In genomic region chr2:23563151-23563550, GRCh38 we compare ENCODE assay signal across 18 cellular contexts.
DNase-seq lines count a peak whose midpoint lies in the region; ATAC-seq and TF ChIP-seq lines count a peak whose summit lies in the region.
"Had no signal": no experiment of that assay in that cellular context is flagged by ENCODE, and none has a peak within 500 bp of the region (broad histone marks: within the 10 kb centered on the region; RNA-seq: fewer than 3 reads in every experiment).

No MANE protein-coding gene starts in this region.

- H3K9me3 Mint-ChIP-seq in osteocyte (ENCODE audit: unreplicated experiment) = no peaks in the 10 kb centered on the region
- H3K9me3 Mint-ChIP-seq: natural killer cell treated with Interleukin-12 subunit alpha and Interleukin-12 subunit beta and Interleukin-15 and Interleukin-18, amount 100 ng/mL, for 72 hours; stimulated activated memory B cell treated with anti-CD40 and anti-IgM and Interleukin-4, amounts not matched to agents 10 μg/mL and 1 μg/mL and 100 μg/mL, for 72 hours; T-helper 1 cell treated with Interleukin-12 subunit alpha and Interleukin-12 subunit beta and Interleukin-4 antibody, amounts not matched to agents 30 μg/mL and 1 μg/mL, for 36 hours had no signal

- no peak for TF ChIP-seq POLR2A in esophagus squamous epithelium (IDR thresholded peaks at IDR 0.05)

- no CpG with 5 or more reads among the region's 10 CpGs for WGBS in esophagus squamous epithelium, 2 donors

- peak overlapping the region; percentile 76 for H3K27ac Mint-ChIP-seq in osteocyte (ENCODE audit: unreplicated experiment)
- H3K27ac Mint-ChIP-seq: natural killer cell treated with Interleukin-12 subunit alpha and Interleukin-12 subunit beta and Interleukin-15 and Interleukin-18, amount 100 ng/mL, for 72 hours; stimulated activated memory B cell treated with anti-CD40 and anti-IgM and Interleukin-4, amounts not matched to agents 10 μg/mL and 1 μg/mL and 100 μg/mL, for 72 hours; T-helper 1 cell treated with Interleukin-12 subunit alpha and Interleukin-12 subunit beta and Interleukin-4 antibody, amounts not matched to agents 30 μg/mL and 1 μg/mL, for 36 hours had no signal

- H3K4me1 ChIP-seq in SJCRH30 (peaks cover 39% of the 10 kb centered on the region), esophagus squamous epithelium (peaks cover 24 to 56% (median 37%) of the 10 kb centered on the region in 3 donors)

- ATAC-seq in HG02973 (IDR thresholded peaks at IDR 0.05; ENCODE audit: unreplicated experiment) = no peak
- no peak for ATAC-seq in GM21390 (IDR thresholded peaks at IDR 0.05; ENCODE audit: unreplicated experiment)
- ATAC-seq: stimulated activated memory B cell treated with anti-CD40 and anti-IgM and Interleukin-4, amounts not matched to agents 10 μg/mL and 1 μg/mL and 100 μg/mL, for 72 hours had no signal

- H3K36me3 Mint-ChIP-seq in osteocyte (ENCODE audit: unreplicated experiment) = no peaks in the 10 kb centered on the region
- H3K36me3 Mint-ChIP-seq: natural killer cell treated with Interleukin-12 subunit alpha and Interleukin-12 subunit beta and Interleukin-15 and Interleukin-18, amount 100 ng/mL, for 72 hours; stimulated activated memory B cell treated with anti-CD40 and anti-IgM and Interleukin-4, amounts not matched to agents 10 μg/mL and 1 μg/mL and 100 μg/mL, for 72 hours had no signal

- no peaks in the 10 kb centered on the region for H3K9me3 ChIP-seq in SJCRH30 (replicated peaks)
- no peaks in the 10 kb centered on the region for H3K9me3 ChIP-seq in esophagus squamous epithelium

- peaks cover 10% of the 10 kb centered on the region for H3K27me3 Mint-ChIP-seq in osteocyte (ENCODE audit: unreplicated experiment)
- H3K27me3 Mint-ChIP-seq: natural killer cell treated with Interleukin-12 subunit alpha and Interleukin-12 subunit beta and Interleukin-15 and Interleukin-18, amount 100 ng/mL, for 72 hours; stimulated activated memory B cell treated with anti-CD40 and anti-IgM and Interleukin-4, amounts not matched to agents 10 μg/mL and 1 μg/mL and 100 μg/mL, for 72 hours had no signal

- H3K4me1 Mint-ChIP-seq in osteocyte (ENCODE audit: unreplicated experiment) = peaks cover 30% of the 10 kb centered on the region
- H3K4me1 Mint-ChIP-seq: stimulated activated memory B cell treated with anti-CD40 and anti-IgM and Interleukin-4, amounts not matched to agents 10 μg/mL and 1 μg/mL and 100 μg/mL, for 72 hours had no signal

- no peak overlapping the region for H3K4me3 Mint-ChIP-seq in osteocyte (ENCODE audit: unreplicated experiment)
- H3K4me3 Mint-ChIP-seq: natural killer cell treated with Interleukin-12 subunit alpha and Interleukin-12 subunit beta and Interleukin-15 and Interleukin-18, amount 100 ng/mL, for 72 hours; stimulated activated memory B cell treated with anti-CD40 and anti-IgM and Interleukin-4, amounts not matched to agents 10 μg/mL and 1 μg/mL and 100 μg/mL, for 72 hours; T-helper 1 cell treated with Interleukin-12 subunit alpha and Interleukin-12 subunit beta and Interleukin-4 antibody, amounts not matched to agents 30 μg/mL and 1 μg/mL, for 36 hours had no signal

- DNase-seq in SJCRH30 (no peak), esophagus squamous epithelium (lab: John Stamatoyannopoulos, UW) (no peak), osteocyte (ENCODE audit: extremely low spot score, unreplicated experiment) (no peak), substantia nigra (lab: John Stamatoyannopoulos, UW) (no peak), NCI-H748 treated with DMSO at 0.1 percent for 48 hours (lab: John Stamatoyannopoulos, UW) (no peak)
- no peak for DNase-seq in central memory CD4-positive, alpha-beta T cell
- DNase-seq: ACHN; DMS 273 treated with DMSO at 0.1 percent for 48 hours; effector CD8-positive, alpha-beta T cell; GDM1; NCI-H1436; NCI-H526 had no signal

- intact Hi-C loops in esophagus squamous epithelium (cut with DNase I) = no loop called here

- H3K4me3 ChIP-seq in SJCRH30 = no peak overlapping the region
- no peak overlapping the region for H3K4me3 ChIP-seq in esophagus squamous epithelium

- no peaks in the 10 kb centered on the region; the same call in 1 of the 2 replicates for H3K36me3 ChIP-seq in SJCRH30
- peaks cover 0 to 6% (median 0%) of the 10 kb centered on the region in 3 donors for H3K36me3 ChIP-seq in esophagus squamous epithelium

- H3K27ac ChIP-seq in SJCRH30 = peak overlapping the region; percentile 79
- peak overlapping the region; percentile 74 to 86 (median 82) for H3K27ac ChIP-seq in esophagus squamous epithelium
- peak overlapping the region; percentile 69 for H3K27ac ChIP-seq in substantia nigra (ENCODE audit: low read depth, low read length, poor library complexity, severe bottlenecking)
- H3K27ac ChIP-seq: C4-2B had no signal

- H3K27me3 ChIP-seq in SJCRH30 (no peaks in the 10 kb centered on the region), esophagus squamous epithelium (no peaks in the 10 kb centered on the region)

- TF ChIP-seq CTCF in esophagus squamous epithelium (IDR thresholded peaks at IDR 0.05) = no peak
- no peak for TF ChIP-seq CTCF in osteocyte (IDR thresholded peaks at IDR 0.05)
